28 cellular contexts compared by ENCODE assay signal in the genomic region with DNA sequence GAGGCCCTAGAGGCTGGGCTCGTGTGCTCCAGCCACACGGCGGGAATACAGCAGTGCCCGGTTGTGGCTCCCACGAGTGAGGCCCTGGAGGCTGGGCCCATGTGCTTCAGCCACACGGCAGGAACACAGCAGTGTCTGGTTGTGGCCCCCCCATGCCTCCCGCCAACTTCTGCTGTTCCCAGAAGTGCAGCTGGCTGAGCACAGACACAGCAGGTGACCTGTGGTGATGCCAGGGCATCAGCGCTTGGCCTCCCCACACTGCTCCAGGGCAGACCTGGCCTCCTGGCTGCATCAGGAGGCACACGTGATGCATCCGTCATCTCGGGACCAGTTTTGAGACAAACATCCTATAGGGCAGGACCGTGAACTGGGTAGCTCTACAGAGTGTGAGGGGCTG.
DNase-seq lines count a peak whose midpoint lies in the region; ATAC-seq, FAIRE-seq and TF ChIP-seq lines count a peak whose summit lies in the region.
"Had no signal": no experiment of that assay in that cellular context is flagged by ENCODE, and none has a peak within 500 bp of the region (broad histone marks: within the 10 kb centered on the region; RNA-seq: fewer than 3 reads in every experiment).

No MANE protein-coding gene starts in this region.

- POLR2A ChIA-PET in K562 (lab: Yijun Ruan, JAX), result interaction anchor here (0.8 to 1.1 kb wide), 3 partner anchors 11 to 17 kb away, joined by 3 to 4 read pairs (median 4); no protein-coding TSS in a partner anchor
- POLR2A ChIA-PET in WTC11 (lab: Charles Lee), result no interaction called here

- no peak for ATAC-seq in K562
- ATAC-seq in WTC11, result no peak
- ATAC-seq in natural killer cell, result no peak
- ATAC-seq: activated T-cell treated with anti-CD3 and anti-CD28 coated beads, Interleukin-2, amount 50 U/mL, for 72 hours; T-helper 17 cell had no signal

- no peaks in the 10 kb centered on the region for H3K4me1 Mint-ChIP-seq in WTC11
- H3K4me1 Mint-ChIP-seq in natural killer cell, result no peaks in the 10 kb centered on the region

- intact Hi-C loops in K562 (cut with micrococcal nuclease), result no loop called here
- intact Hi-C loops in posterior cingulate gyrus (cut with DNase I), result no loop called here
- intact Hi-C loops in natural killer cell (cut with micrococcal nuclease), result no loop called here

- TF ChIP-seq RAD21 in K562 (CRISPR knock-in tag; conservative IDR thresholded peaks at IDR 0.05 in 1 of 2, IDR thresholded peaks at IDR 0.05 in 1 of 2), result no peak

- no peak for TF ChIP-seq EP300 in K562 (IDR thresholded peaks at IDR 0.05; ENCODE audit: low read length)

- H3K36me3 Mint-ChIP-seq in WTC11 (no peaks in the 10 kb centered on the region), natural killer cell (no peaks in the 10 kb centered on the region)

- H3K27me3 Mint-ChIP-seq in WTC11 (ENCODE audit: low read depth) (peaks cover 84% of the 10 kb centered on the region; the same call in 1 of the 2 replicates), natural killer cell (ENCODE audit: low read depth in 2 of 2) (peaks cover 6 to 10% of the 10 kb centered on the region in 2 donors)
- H3K27me3 Mint-ChIP-seq: activated naive CD4-positive, alpha-beta T cell treated with anti-CD3 and anti-CD28 coated beads, Interleukin-2, amount 10 ng/mL, durations not matched to agents 7 days and 5 days; stimulated activated naive CD8-positive, alpha-beta T cell treated with anti-CD3 and anti-CD28 coated beads, Interleukin-15, Interleukin-2, amounts not matched to agents 100 ng/mL and 50 ng/mL, for 24 hours; T-helper 17 cell had no signal

- H3K4me2 ChIP-seq in K562 (ENCODE audit: insufficient read depth, low read length), result no peak overlapping the region
- H3K4me2 ChIP-seq: BLaER1 had no signal

- in situ Hi-C loops in K562 (cut with MboI), result no loop called here

- TF ChIP-seq POLR2A in K562 (conservative IDR thresholded peaks at IDR 0.05), result no peak

- H3K4me3 Mint-ChIP-seq in WTC11 (no peak overlapping the region), natural killer cell (no peak overlapping the region)
- H3K4me3 Mint-ChIP-seq: activated naive CD4-positive, alpha-beta T cell treated with anti-CD3 and anti-CD28 coated beads, Interleukin-2, amount 10 ng/mL, durations not matched to agents 7 days and 5 days; activated T-cell treated with anti-CD3 and anti-CD28 coated beads, Interleukin-2, amount 50 U/mL, for 72 hours; stimulated activated naive CD8-positive, alpha-beta T cell treated with anti-CD3 and anti-CD28 coated beads, Interleukin-15, Interleukin-2, amounts not matched to agents 100 ng/mL and 50 ng/mL, for 24 hours; T-helper 17 cell had no signal

- BruUV-seq in K562 (replicated peaks; lab: Mats Ljungman, UMichigan), result no TSS peak

- H3K9me3 Mint-ChIP-seq in WTC11, result no peaks in the 10 kb centered on the region
- H3K9me3 Mint-ChIP-seq in natural killer cell, result no peaks in the 10 kb centered on the region
- H3K9me3 Mint-ChIP-seq: activated naive CD4-positive, alpha-beta T cell treated with anti-CD3 and anti-CD28 coated beads, Interleukin-2, amount 10 ng/mL, durations not matched to agents 7 days and 5 days; stimulated activated naive CD8-positive, alpha-beta T cell treated with anti-CD3 and anti-CD28 coated beads, Interleukin-15, Interleukin-2, amounts not matched to agents 100 ng/mL and 50 ng/mL, for 24 hours had no signal

- no peak overlapping the region for H3K9ac ChIP-seq in K562 (ENCODE audit: insufficient read depth in 1 of 2, low read depth in 2 of 2, low read length in 2 of 2)
- H3K9ac ChIP-seq: BLaER1 had no signal

- H3K9me1 ChIP-seq in K562 (ENCODE audit: control insufficient read depth, insufficient read depth, low read length), result no peaks in the 10 kb centered on the region

- H3K27me3 ChIP-seq in K562 (ENCODE audit: control insufficient read depth in 2 of 2, insufficient read depth in 2 of 2, low read length in 2 of 2), result peaks cover 12 to 75% of the 10 kb centered on the region in 2 experiments
- H3K27me3 ChIP-seq: BLaER1 had no signal

- H3K36me3 ChIP-seq in K562 (ENCODE audit: control insufficient read depth, insufficient read depth, low read length), result no peaks in the 10 kb centered on the region
- H3K36me3 ChIP-seq: BLaER1, HAP-1, SJSA1, tibial artery had no signal

- H3K27ac ChIP-seq in K562 (ENCODE audit: extremely low read depth, low read depth, low read length), result no peak overlapping the region
- H3K27ac ChIP-seq: epithelial cell of prostate, SJSA1, tibial artery had no signal

- WGBS in K562 (ENCODE audit: insufficient coverage, low coverage, missing lambda C conversion rate), result 9% methylated on average over 12 of the region's 12 CpGs

- peak; percentile 2 for DNase-seq in activated CD4-positive, alpha-beta T cell treated with anti-CD3 and anti-CD28 coated beads for 1 hour
- no peak for DNase-seq in activated CD4-positive, alpha-beta T cell treated with anti-CD3 and anti-CD28 coated beads for 4 hours
- DNase-seq in Daoy (ENCODE audit: low read depth) (peak; percentile 0), K562 (ENCODE audit: extremely low read depth in 1 of 4, low spot score in 3 of 4) (peak in 1 of 4 experiments; percentile 1), posterior cingulate gyrus (peak in 8 of 10 donors; percentile 2 to 85 (median 11)), WTC11 (ENCODE audit: low spot score) (no peak), natural killer cell (no peak)
- no peak for DNase-seq in activated CD4-positive, alpha-beta T cell treated with anti-CD3 and anti-CD28 coated beads, Interleukin-2, amount 50 U/mL, for 4 hours
- DNase-seq: activated naive CD4-positive, alpha-beta T cell treated with anti-CD3 and anti-CD28 coated beads, Interleukin-2, amount 10 ng/mL, durations not matched to agents 7 days and 5 days; activated T-cell treated with anti-CD3 and anti-CD28 coated beads, Interleukin-2, amount 50 U/mL, for 72 hours; central memory CD4-positive, alpha-beta T cell; hypothalamus; KBM-7; mammary epithelial cell; NCI-H1436 treated with DMSO at 0.1 percent for 48 hours; NCI-H510A treated with DMSO at 0.1 percent for 48 hours; NK-92 treated with Interleukin-12 subunit alpha and Interleukin-12 subunit beta, amount 100 ng/mL, for 24 hours; stimulated activated CD4-positive, alpha-beta T cell treated with anti-CD3 and anti-CD28 coated beads, Interleukin-12 subunit alpha, Interleukin-12 subunit beta, amount 100 ng/mL, for 4 hours had no signal

- no peak for TF ChIP-seq CTCF in K562 (IDR thresholded peaks at IDR 0.05 in 2 of 3, conservative IDR thresholded peaks at IDR 0.05 in 1 of 3; ENCODE audit: insufficient read depth in 2 of 3, low read depth in 1 of 3, low read length in 3 of 3)
- TF ChIP-seq CTCF in WTC11 (IDR thresholded peaks at IDR 0.05), result no peak
- no peak for TF ChIP-seq CTCF in natural killer cell (IDR thresholded peaks at IDR 0.05)

- peaks cover 0 to 21% of the 10 kb centered on the region in 2 experiments; a peak in 1 of 5 replicates for H3K4me1 ChIP-seq in K562 (replicated peaks in 1 of 2; ENCODE audit: control insufficient read depth in 2 of 2, insufficient read depth in 2 of 2, low read length in 2 of 2)
- H3K4me1 ChIP-seq: BLaER1, Caco-2, HAP-1, SJSA1, tibial artery had no signal

- no peak for FAIRE-seq in K562 (lab: Jason Lieb, UNC)
- FAIRE-seq: A204.1, islet of Langerhans had no signal

- H3K4me3 ChIP-seq in K562, result no peak overlapping the region
- H3K4me3 ChIP-seq: BLaER1, HAP-1, SJSA1, tibial artery had no signal

- no peak overlapping the region for H2AFZ ChIP-seq in K562 (ENCODE audit: low read depth, low read length)

- H3K27ac Mint-ChIP-seq in WTC11, result no peak overlapping the region
- H3K27ac Mint-ChIP-seq in natural killer cell, result no peak overlapping the region
- H3K27ac Mint-ChIP-seq: activated naive CD4-positive, alpha-beta T cell treated with anti-CD3 and anti-CD28 coated beads, Interleukin-2, amount 10 ng/mL, durations not matched to agents 7 days and 5 days; activated T-cell treated with anti-CD3 and anti-CD28 coated beads, Interleukin-2, amount 50 U/mL, for 72 hours; stimulated activated naive CD8-positive, alpha-beta T cell treated with anti-CD3 and anti-CD28 coated beads, Interleukin-15, Interleukin-2, amounts not matched to agents 100 ng/mL and 50 ng/mL, for 24 hours; T-helper 17 cell had no signal

- H3K79me2 ChIP-seq in K562 (ENCODE audit: control insufficient read depth, insufficient read depth, low read length), result no peaks in the 10 kb centered on the region

- CTCF ChIA-PET in K562 (lab: Yijun Ruan, JAX; ENCODE audit: low intra/inter-chr PET ratio) (no interaction called here), WTC11 (lab: Charles Lee) (no interaction called here)

- peaks cover 8% of the 10 kb centered on the region; the same call in 1 of the 2 replicates for H4K20me1 ChIP-seq in K562 (replicated peaks; ENCODE audit: control insufficient read depth, insufficient read depth, low read length)
- H4K20me1 ChIP-seq: BLaER1 had no signal

- H3K9me3 ChIP-seq in K562 (replicated peaks; ENCODE audit: control insufficient read depth, insufficient read depth, low read depth, low read length), result no peaks in the 10 kb centered on the region
- H3K9me3 ChIP-seq: BLaER1, Caco-2, HAP-1 had no signal

TF ChIP-seq in K562, 482 proteins besides CTCF, POLR2A, EP300 and RAD21 (continues in another document):
- TF ChIP-seq LCOR (CRISPR knock-in tag; IDR thresholded peaks at IDR 0.05) (no peak), ZNF217 (CRISPR knock-in tag; IDR thresholded peaks at IDR 0.05) (no peak), CREM (IDR thresholded peaks at IDR 0.05; ENCODE audit: low read depth) (no peak), NRF1 (conservative IDR thresholded peaks at IDR 0.05 in 1 of 2, IDR thresholded peaks at IDR 0.05 in 1 of 2) (no peak), DPF2 (IDR thresholded peaks at IDR 0.05) (no peak), ETS2 (tag; IDR thresholded peaks at IDR 0.05; ENCODE audit: borderline replicate concordance, poor library complexity, severe bottlenecking) (no peak), ZNF695 (CRISPR knock-in tag; IDR thresholded peaks at IDR 0.05) (no peak)

TF ChIP-seq in WTC11, 78 proteins besides CTCF, POLR2A, EP300 and RAD21 (continues in another document):
- TF ChIP-seq ETV6 (CRISPR knock-in tag; IDR thresholded peaks at IDR 0.05) (no peak), KAT7 (CRISPR knock-in tag; IDR thresholded peaks at IDR 0.05; ENCODE audit: borderline replicate concordance) (no peak)
- TF ChIP-seq, protein P1, sequence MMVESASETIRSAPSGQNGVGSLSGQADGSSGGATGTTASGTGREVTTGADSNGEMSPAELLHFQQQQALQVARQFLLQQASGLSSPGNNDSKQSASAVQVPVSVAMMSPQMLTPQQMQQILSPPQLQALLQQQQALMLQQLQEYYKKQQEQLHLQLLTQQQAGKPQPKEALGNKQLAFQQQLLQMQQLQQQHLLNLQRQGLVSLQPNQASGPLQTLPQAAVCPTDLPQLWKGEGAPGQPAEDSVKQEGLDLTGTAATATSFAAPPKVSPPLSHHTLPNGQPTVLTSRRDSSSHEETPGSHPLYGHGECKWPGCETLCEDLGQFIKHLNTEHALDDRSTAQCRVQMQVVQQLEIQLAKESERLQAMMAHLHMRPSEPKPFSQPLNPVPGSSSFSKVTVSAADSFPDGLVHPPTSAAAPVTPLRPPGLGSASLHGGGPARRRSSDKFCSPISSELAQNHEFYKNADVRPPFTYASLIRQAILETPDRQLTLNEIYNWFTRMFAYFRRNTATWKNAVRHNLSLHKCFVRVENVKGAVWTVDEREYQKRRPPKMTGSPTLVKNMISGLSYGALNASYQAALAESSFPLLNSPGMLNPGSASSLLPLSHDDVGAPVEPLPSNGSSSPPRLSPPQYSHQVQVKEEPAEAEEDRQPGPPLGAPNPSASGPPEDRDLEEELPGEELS (CRISPR knock-in tag; IDR thresholded peaks at IDR 0.05), result no peak

Comparison
In these comparisons a context has a peak if more than half of its experiments do, and no peak if none do; other contexts are left out.
1. DNase-seq: peak in activated CD4-positive, alpha-beta T cell treated with anti-CD3 and anti-CD28 coated beads for 1 hour (single experiment), Daoy (single experiment) and posterior cingulate gyrus (8 of 10); none in activated CD4-positive, alpha-beta T cell treated with anti-CD3 and anti-CD28 coated beads for 4 hours (0 of 2), activated CD4-positive, alpha-beta T cell treated with anti-CD3 and anti-CD28 coated beads, Interleukin-2, amount 50 U/mL, for 4 hours (0 of 2), WTC11 (single experiment) and natural killer cell (single experiment).